ENCODE assay signal across 1 cellular context in genomic region chr6:37820713-37821069, GRCh38.
TF ChIP-seq lines count a peak whose summit lies in the region.

No MANE protein-coding gene starts in this region.

TF ChIP-seq in K562, 482 proteins besides CTCF, POLR2A, EP300 and RAD21 (continued from another document):
- TF ChIP-seq ELK1 (CRISPR knock-in tag; IDR thresholded peaks at IDR 0.05) (no peak), SAP30 (IDR thresholded peaks at IDR 0.05; ENCODE audit: borderline replicate concordance, insufficient read depth, low read depth, low read length, poor library complexity, severe bottlenecking) (peak; percentile 4), TOE1 (IDR thresholded peaks at IDR 0.05; ENCODE audit: borderline replicate concordance) (0 out of 2 replicates have a peak, but pooled peaks have one; percentile 9), TOE1 (CRISPR knock-in tag; IDR thresholded peaks at IDR 0.05; ENCODE audit: borderline replicate concordance, low read depth) (no peak), ZNF318 (IDR thresholded peaks at IDR 0.05; ENCODE audit: borderline replicate concordance in 1 of 2, low read depth in 1 of 2) (0 out of 4 replicates have a peak, but pooled peaks of 1 of the 2 experiments have one; percentile 9), FOSL1 (tag; conservative IDR thresholded peaks at IDR 0.05) (peak; percentile 6; the same call in 1 of the 2 replicates), TEAD4 (IDR thresholded peaks at IDR 0.05; ENCODE audit: low read length) (peak; percentile 2; the same call in 1 of the 2 replicates), TEAD4 (CRISPR knock-in tag; IDR thresholded peaks at IDR 0.05; ENCODE audit: borderline replicate concordance) (no peak), SP1 (CRISPR knock-in tag; IDR thresholded peaks at IDR 0.05) (0 out of 2 replicates have a peak, but pooled peaks have one; percentile 1), ZC3H11A (IDR thresholded peaks at IDR 0.05; ENCODE audit: low read depth, low read length) (no peak), NFRKB (IDR thresholded peaks at IDR 0.05; ENCODE audit: low read depth) (0 out of 2 replicates have a peak, but pooled peaks have one; percentile 1)
